ENCODE assay signal across 8 cellular contexts in genomic region chr2:161238264-161238558, GRCh38.
DNase-seq lines count a peak whose midpoint lies in the region; ATAC-seq and TF ChIP-seq lines count a peak whose summit lies in the region.

No MANE protein-coding gene starts in this region.

- TF ChIP-seq POLR2A in uterus (IDR thresholded peaks at IDR 0.05) = no peak

- peaks cover 0 to 17% (median 14%) of the 10 kb centered on the region in 9 donors for H3K4me1 ChIP-seq in heart right ventricle
- H3K4me1 ChIP-seq in mesodermal cell (ENCODE audit: control insufficient read depth, insufficient read depth, low read length, poor library complexity, severe bottlenecking) = peaks cover 5% of the 10 kb centered on the region
- no peaks in the 10 kb centered on the region for H3K4me1 ChIP-seq in uterus

- intact Hi-C loops in heart right ventricle (cut with DNase I) (no loop called here), left ventricle myocardium superior (cut with micrococcal nuclease) (no loop called here), uterus (cut with DNase I; ENCODE audit: low total_unique reads) (no loop called here)

- H3K27ac ChIP-seq in heart right ventricle (peak overlapping the region in 1 of 10 donors; percentile 15), mesodermal cell (ENCODE audit: low read depth, low read length, severe bottlenecking) (no peak overlapping the region), uterus (peak overlapping the region; percentile 12 to 36)

- ATAC-seq in heart right ventricle (no peak), left ventricle myocardium superior (no peak)

- 0 to 1% methylated on average over 16 of the region's 16 CpGs for WGBS in heart right ventricle, 2 donors
- WGBS in mesodermal cell (ENCODE audit: insufficient coverage in 2 of 2), 2 experiments = 0% methylated on average over 3 to 6 of the region's 16 CpGs

- no peak for DNase-seq in heart right ventricle
- no peak for DNase-seq in left ventricle myocardium superior
- no peak for DNase-seq in cardiac fibroblast (ENCODE audit: low read depth in 2 of 2)
- DNase-seq in uterus = no peak
- no peak for DNase-seq in DMS 273 (lab: John Stamatoyannopoulos, UW; ENCODE audit: unreplicated experiment)
- no peak for DNase-seq in globus pallidus (ENCODE audit: low spot score)
- no peak for DNase-seq in ACHN

- TF ChIP-seq CTCF in heart right ventricle (IDR thresholded peaks at IDR 0.05) (no peak), cardiac fibroblast (IDR thresholded peaks at IDR 0.05; ENCODE audit: low read depth, low read length) (no peak), uterus (IDR thresholded peaks at IDR 0.05) (no peak)

- H3K9me3 ChIP-seq in heart right ventricle (no peaks in the 10 kb centered on the region), mesodermal cell (ENCODE audit: control insufficient read depth, low read length) (no peaks in the 10 kb centered on the region), uterus (no peaks in the 10 kb centered on the region)

- peaks cover 0 to 15% (median 0%) of the 10 kb centered on the region in 9 donors for H3K36me3 ChIP-seq in heart right ventricle
- no peaks in the 10 kb centered on the region for H3K36me3 ChIP-seq in mesodermal cell (ENCODE audit: control insufficient read depth, insufficient read depth, low read length)
- no peaks in the 10 kb centered on the region for H3K36me3 ChIP-seq in uterus

- H3K4me3 ChIP-seq in heart right ventricle (peak overlapping the region; percentile 33 to 68 (median 58)), cardiac fibroblast (replicated peaks in 1 of 2; ENCODE audit: low read depth in 2 of 2, low read length in 2 of 2) (peak overlapping the region; percentile 54 to 57), mesodermal cell (ENCODE audit: extremely low read depth, insufficient read depth, low read length, poor library complexity, severe bottlenecking) (peak overlapping the region; percentile 31), uterus (peak overlapping the region; percentile 25 to 63)

- in situ Hi-C loops in ACHN (cut with HindIII; ENCODE audit: low pct_ligation_motif_present, low pct_unique_long_range_greater_than_20kb, low sequenced_read_pairs) = no loop called here

- H3K27me3 ChIP-seq in heart right ventricle = no peaks in the 10 kb centered on the region
- H3K27me3 ChIP-seq in uterus = no peaks in the 10 kb centered on the region
